17 cellular contexts compared by ENCODE assay signal in genomic region chr13:98536729-98537128, GRCh38. TPM values are rescaled to one million over a fixed set of nuclear protein-coding genes. Genes with fewer than 3 reads are reported as not detected.
DNase-seq lines count a peak whose midpoint lies in the region; ATAC-seq and TF ChIP-seq lines count a peak whose summit lies in the region.
"Had no signal": no experiment of that assay in that cellular context is flagged by ENCODE, and none has a peak within 500 bp of the region (broad histone marks: within the 10 kb centered on the region; RNA-seq: fewer than 3 reads in every experiment).

No MANE protein-coding gene starts in this region.

- no peaks in the 10 kb centered on the region for H3K27me3 Mint-ChIP-seq in CD8-positive, alpha-beta memory T cell
- H3K27me3 Mint-ChIP-seq in endodermal cell (ENCODE audit: insufficient read depth), result no peaks in the 10 kb centered on the region

- no peaks in the 10 kb centered on the region for H3K36me3 ChIP-seq in CD8-positive, alpha-beta memory T cell (ENCODE audit: insufficient read depth, low read length)
- no peaks in the 10 kb centered on the region for H3K36me3 ChIP-seq in PC-3 (ENCODE audit: low read depth, low read length)
- peaks cover 11% of the 10 kb centered on the region for H3K36me3 ChIP-seq in endodermal cell (ENCODE audit: control insufficient read depth, insufficient read depth, low read length)
- H3K36me3 ChIP-seq in sigmoid colon, result no peaks in the 10 kb centered on the region
- H3K36me3 ChIP-seq: ovary had no signal

- peaks cover 98% of the 10 kb centered on the region for H3K79me2 ChIP-seq in PC-3 (ENCODE audit: low read length)

- H3K9me3 Mint-ChIP-seq in CD8-positive, alpha-beta memory T cell, result no peaks in the 10 kb centered on the region
- no peaks in the 10 kb centered on the region for H3K9me3 Mint-ChIP-seq in endodermal cell

- BruUV-seq in PC-3 (replicated peaks; lab: Mats Ljungman, UMichigan), result no TSS peak

- no peaks in the 10 kb centered on the region for H3K9me3 ChIP-seq in CD8-positive, alpha-beta memory T cell (ENCODE audit: low read length)
- no peaks in the 10 kb centered on the region for H3K9me3 ChIP-seq in PC-3 (ENCODE audit: low read length)
- no peaks in the 10 kb centered on the region for H3K9me3 ChIP-seq in endodermal cell (ENCODE audit: control insufficient read depth, low read length)
- no peaks in the 10 kb centered on the region for H3K9me3 ChIP-seq in sigmoid colon
- H3K9me3 ChIP-seq: BLaER1 treated with 17β-estradiol and CSF1 and Interleukin-3, amounts not matched to agents 10 nM and 100 nM; ovary had no signal

- peaks cover 89% of the 10 kb centered on the region for H3K4me1 ChIP-seq in CD8-positive, alpha-beta memory T cell (ENCODE audit: insufficient read depth, low read length)
- H3K4me1 ChIP-seq in PC-3 (ENCODE audit: insufficient read depth, low read length), result peaks cover 29% of the 10 kb centered on the region
- H3K4me1 ChIP-seq in endodermal cell (ENCODE audit: control insufficient read depth, insufficient read depth, low read length), result peaks cover 5% of the 10 kb centered on the region
- peaks cover 0 to 88% (median 53%) of the 10 kb centered on the region in 4 donors for H3K4me1 ChIP-seq in sigmoid colon

- peaks cover 88 to 96% (median 93%) of the 10 kb centered on the region in 3 donors for H3K4me1 Mint-ChIP-seq in CD8-positive, alpha-beta memory T cell
- peaks cover 36% of the 10 kb centered on the region for H3K4me1 Mint-ChIP-seq in endodermal cell

- no peak for DNase-seq in CD8-positive, alpha-beta memory T cell
- DNase-seq in PC-3 (no peak), endodermal cell (no peak), sigmoid colon (peak; percentile 56), mucosa of gallbladder (ENCODE audit: low spot score) (no peak), DMS 273 (lab: John Stamatoyannopoulos, UW; ENCODE audit: unreplicated experiment) (no peak)
- DNase-seq: activated CD4-positive, alpha-beta T cell treated with anti-CD3 and anti-CD28 coated beads for 48 hours; activated effector memory CD4-positive, alpha-beta T cell treated with Interleukin-2 at 50 U/mL for 16 hours; effector memory CD4-positive, alpha-beta T cell; foreskin melanocyte; NCI-H187; NCI-H524 treated with DMSO at 0.1 percent for 48 hours; ovary; RPMI8226 had no signal

- H2AFZ ChIP-seq in PC-3 (ENCODE audit: low read length), result no peak overlapping the region

- no peak for ATAC-seq in PC-3
- ATAC-seq in HG03432 (IDR thresholded peaks at IDR 0.05; ENCODE audit: unreplicated experiment), result no peak
- ATAC-seq: GM12878 had no signal

- H3K9me2 ChIP-seq in PC-3 (replicated peaks; ENCODE audit: low read length), result no peaks in the 10 kb centered on the region

- CTCF ChIA-PET in CD8-positive, alpha-beta memory T cell (lab: Charles Lee), result interaction anchor here (0.7 kb wide), 1 partner anchor 8 kb away, joined by 3 read pairs; no protein-coding TSS in a partner anchor
- CTCF ChIA-PET in PC-3 (lab: Charles Lee), result no interaction called here

- POLR2A ChIA-PET in CD8-positive, alpha-beta memory T cell (lab: Charles Lee), result interaction anchor here (0.6 kb wide), 1 partner anchor 119 kb away, joined by 3 read pairs; no protein-coding TSS in a partner anchor
- POLR2A ChIA-PET in PC-3 (lab: Charles Lee; ENCODE audit: unreplicated experiment), result no interaction called here

- TF ChIP-seq CTCF in PC-3 (conservative IDR thresholded peaks at IDR 0.05; ENCODE audit: low read depth, low read length) (no peak), endodermal cell (conservative IDR thresholded peaks at IDR 0.05) (no peak), sigmoid colon (IDR thresholded peaks at IDR 0.05) (no peak)

- peaks cover 3 to 39% (median 5%) of the 10 kb centered on the region in 3 donors for H3K36me3 Mint-ChIP-seq in CD8-positive, alpha-beta memory T cell
- H3K36me3 Mint-ChIP-seq in endodermal cell (ENCODE audit: low read depth), result peaks cover 10% of the 10 kb centered on the region

- H3K27ac Mint-ChIP-seq in CD8-positive, alpha-beta memory T cell, result peak overlapping the region in 5 of 8 donors; percentile 68 to 95 (median 75)
- H3K27ac Mint-ChIP-seq in endodermal cell, result peak overlapping the region; percentile 21

- no peak overlapping the region for H3K27ac ChIP-seq in CD8-positive, alpha-beta memory T cell (ENCODE audit: low read depth, low read length)
- peak overlapping the region; percentile 85 for H3K27ac ChIP-seq in PC-3 (ENCODE audit: low read length)
- H3K27ac ChIP-seq in endodermal cell (ENCODE audit: low read depth, low read length), result no peak overlapping the region
- H3K27ac ChIP-seq in sigmoid colon, result no peak overlapping the region
- H3K27ac ChIP-seq: ovary had no signal

- no peaks in the 10 kb centered on the region for H3F3A ChIP-seq in PC-3 (ENCODE audit: low read length, unreplicated experiment)

- H3K4me3 Mint-ChIP-seq in CD8-positive, alpha-beta memory T cell, result peak overlapping the region in 3 of 7 donors; percentile 37 to 67 (median 48)
- H3K4me3 Mint-ChIP-seq in endodermal cell, result no peak overlapping the region

- no peaks in the 10 kb centered on the region for H3K27me3 ChIP-seq in CD8-positive, alpha-beta memory T cell (ENCODE audit: insufficient read depth, low read length, poor library complexity, severe bottlenecking)
- no peaks in the 10 kb centered on the region for H3K27me3 ChIP-seq in PC-3 (ENCODE audit: low read length)
- H3K27me3 ChIP-seq in endodermal cell (ENCODE audit: control insufficient read depth, insufficient read depth, low read length, poor library complexity, severe bottlenecking), result no peaks in the 10 kb centered on the region
- H3K27me3 ChIP-seq in sigmoid colon, result no peaks in the 10 kb centered on the region
- H3K27me3 ChIP-seq: BLaER1 treated with 17β-estradiol and CSF1 and Interleukin-3, amounts not matched to agents 10 nM and 100 nM; ovary had no signal

- peaks cover 19% of the 10 kb centered on the region for H4K20me1 ChIP-seq in PC-3 (ENCODE audit: low read length)

- H3K9ac ChIP-seq in PC-3 (ENCODE audit: low read length), result no peak overlapping the region
- no peak overlapping the region for H3K9ac ChIP-seq in endodermal cell (ENCODE audit: extremely low read depth, low read length, poor library complexity, severe bottlenecking)

- no peak overlapping the region for H3K4me3 ChIP-seq in CD8-positive, alpha-beta memory T cell (ENCODE audit: low read length)
- H3K4me3 ChIP-seq in PC-3 (ENCODE audit: low read length), result no peak overlapping the region
- no peak overlapping the region for H3K4me3 ChIP-seq in endodermal cell (ENCODE audit: low read length)
- no peak overlapping the region for H3K4me3 ChIP-seq in sigmoid colon
- H3K4me3 ChIP-seq: BLaER1 treated with 17β-estradiol and CSF1 and Interleukin-3, amounts not matched to agents 10 nM and 100 nM; GM12878; ovary had no signal

- no peak for TF ChIP-seq POLR2A in sigmoid colon (IDR thresholded peaks at IDR 0.05)

- TF ChIP-seq EP300 in sigmoid colon (IDR thresholded peaks at IDR 0.05), result no peak

- H3K4me2 ChIP-seq in PC-3 (ENCODE audit: low read length), result no peak overlapping the region

- WGBS in endodermal cell (ENCODE audit: insufficient coverage in 1 of 2, insufficient read length in 1 of 2), 2 experiments, result 70 to 97% methylated on average over 2 to 12 of the region's 14 CpGs
- WGBS in sigmoid colon, 2 donors, result 91 to 92% methylated on average over 14 of the region's 14 CpGs

- intact Hi-C loops in PC-3 (cut with micrococcal nuclease), result no loop called here
- intact Hi-C loops in sigmoid colon (cut with DNase I), result no loop called here

RNA-seq across cellular contexts. Expression of gene STK24, which starts 40.2 kb away (rescaled TPM):
- total RNA-seq in CD8-positive, alpha-beta memory T cell, result 100 to 1,000 TPM; 149 to 150 TPM
- polyA plus RNA-seq in CD8-positive, alpha-beta memory T cell, result 63.6 TPM
- total RNA-seq in PC-3 (2014; rRNA removed), result 52.4 and 57.0 TPM in 2 replicates
- 100 to 1,000 TPM; 115 to 125 TPM for total RNA-seq in endodermal cell
- 109 TPM for polyA plus RNA-seq in endodermal cell (2013, experiment 1 of 2)
- polyA plus RNA-seq in endodermal cell (2013, experiment 2 of 2), result 110 TPM
- total RNA-seq in sigmoid colon, result 10 to 100 TPM; 59.7 to 78.9 (median 64.4) TPM
- 100 to 1,000 TPM; 104 to 200 (median 118) TPM for polyA plus RNA-seq in sigmoid colon
- total RNA-seq in mucosa of gallbladder, result 113 TPM
